Comparison of ENCODE assay signal across 18 cellular contexts in genomic region chr5:54704341-54704740, GRCh38.
"Had no signal": no experiment of that assay in that cellular context is flagged by ENCODE, and none has a peak within 500 bp of the region (broad histone marks: within the 10 kb centered on the region; RNA-seq: fewer than 3 reads in every experiment).

No MANE protein-coding gene starts in this region.

- ATAC-seq: activated T-cell treated with anti-CD3 and anti-CD28 coated beads, Interleukin-2, amount 50 U/mL, for 72 hours; esophagus mucosa; foreskin keratinocyte; upper lobe of right lung had no signal

- H3K9me3 ChIP-seq: breast epithelium, ovary, suprapubic skin, upper lobe of right lung had no signal

- DNase-seq: activated CD4-positive, alpha-beta memory T cell treated with anti-CD3 and anti-CD28 coated beads, Interleukin-2, amount 10 ng/mL, durations not matched to agents 7 days and 5 days; activated gamma-delta T cell treated with Interleukin-2 at 50 U/mL for 16 hours; activated naive CD8-positive, alpha-beta T cell treated with anti-CD3 and anti-CD28 coated beads for 36 hours; activated T-cell treated with anti-CD3 and anti-CD28 coated beads, Interleukin-2, amount 50 U/mL, for 72 hours; dorsolateral prefrontal cortex; foreskin keratinocyte; left ventricle myocardium superior; mesendoderm; ovary; stimulated activated CD4-positive, alpha-beta T cell treated with anti-CD3 and anti-CD28 coated beads, Interleukin-12 subunit alpha, Interleukin-12 subunit beta, amount 100 ng/mL, for 4 hours; stimulated activated naive CD4-positive, alpha-beta T cell treated with Interleukin-2 at 50 U/mL for 16 hours; T-helper 9 cell; upper lobe of right lung had no signal

- H3K27ac ChIP-seq: foreskin keratinocyte, ovary, upper lobe of right lung had no signal

- H3K36me3 ChIP-seq: breast epithelium, ovary, suprapubic skin, upper lobe of right lung had no signal

- H3K36me3 Mint-ChIP-seq: activated naive CD8-positive, alpha-beta T cell treated with anti-CD3 and anti-CD28 coated beads for 36 hours had no signal

- H3K27me3 ChIP-seq: breast epithelium, dorsolateral prefrontal cortex, foreskin keratinocyte, ovary, suprapubic skin, upper lobe of right lung had no signal

- H3K27me3 Mint-ChIP-seq: activated naive CD8-positive, alpha-beta T cell treated with anti-CD3 and anti-CD28 coated beads for 36 hours had no signal

- H3K27ac Mint-ChIP-seq: activated CD4-positive, alpha-beta memory T cell treated with anti-CD3 and anti-CD28 coated beads, Interleukin-2, amount 10 ng/mL, durations not matched to agents 7 days and 5 days; activated naive CD8-positive, alpha-beta T cell treated with anti-CD3 and anti-CD28 coated beads for 36 hours; activated T-cell treated with anti-CD3 and anti-CD28 coated beads, Interleukin-2, amount 50 U/mL, for 72 hours had no signal

- FAIRE-seq: keratinocyte had no signal

- H3K4me3 Mint-ChIP-seq: activated CD4-positive, alpha-beta memory T cell treated with anti-CD3 and anti-CD28 coated beads, Interleukin-2, amount 10 ng/mL, durations not matched to agents 7 days and 5 days; activated naive CD8-positive, alpha-beta T cell treated with anti-CD3 and anti-CD28 coated beads for 36 hours; activated T-cell treated with anti-CD3 and anti-CD28 coated beads, Interleukin-2, amount 50 U/mL, for 72 hours had no signal

- H3K4me3 ChIP-seq: breast epithelium, ovary, suprapubic skin, upper lobe of right lung had no signal

- H3K9me3 Mint-ChIP-seq: activated naive CD8-positive, alpha-beta T cell treated with anti-CD3 and anti-CD28 coated beads for 36 hours; activated T-cell treated with anti-CD3 and anti-CD28 coated beads, Interleukin-2, amount 50 U/mL, for 72 hours; neural crest cell had no signal
